In genomic region chr9:95822583-95823431, GRCh38 we compare ENCODE assay signal across 8 cellular contexts.
DNase-seq lines count a peak whose midpoint lies in the region; ATAC-seq lines count a peak whose summit lies in the region.

No MANE protein-coding gene starts in this region.

- DNase-seq in ELF-1 (ENCODE audit: low read depth, low spot score) (peak; percentile 36), adipocyte (ENCODE audit: low read depth) (peak; percentile 74), Kasumi-1 (lab: John Stamatoyannopoulos, UW) (no peak), DMS153 treated with DMSO at 0.1 percent for 48 hours (lab: John Stamatoyannopoulos, UW; ENCODE audit: unreplicated experiment) (no peak)
- peak; percentile 41 for DNase-seq in stimulated activated CD4-positive, alpha-beta T cell treated with anti-CD3 and anti-CD28 coated beads, Interleukin-1b, Interleukin-23, amount 100 ng/mL, for 48 hours
- DNase-seq in central memory CD4-positive, alpha-beta T cell: no peak

- ATAC-seq in GM19468 (IDR thresholded peaks at IDR 0.05; ENCODE audit: extremely low read depth, unreplicated experiment): peak; percentile 69
- peak; percentile 90 for ATAC-seq in HG03460 (IDR thresholded peaks at IDR 0.05; ENCODE audit: unreplicated experiment)

- no peaks in the 10 kb centered on the region for H3K27me3 ChIP-seq in adipocyte (replicated peaks; ENCODE audit: control insufficient read depth, insufficient read depth, low read length)

- no peak overlapping the region for H3K9ac ChIP-seq in adipocyte (ENCODE audit: low read length)

- H3K9me3 ChIP-seq in adipocyte (ENCODE audit: control insufficient read depth, low read length): no peaks in the 10 kb centered on the region

- no peaks in the 10 kb centered on the region for H3K36me3 ChIP-seq in adipocyte (ENCODE audit: control insufficient read depth, insufficient read depth, low read length, severe bottlenecking)

- peaks cover 13% of the 10 kb centered on the region for H3K4me1 ChIP-seq in adipocyte (ENCODE audit: control insufficient read depth, insufficient read depth, low read length)

- H3K4me3 ChIP-seq in adipocyte (ENCODE audit: low read length): no peak overlapping the region

Comparison
In these comparisons a context has a peak if more than half of its experiments do, and no peak if none do; other contexts are left out.
1. DNase-seq: peak in ELF-1 (single experiment), adipocyte (single experiment) and stimulated activated CD4-positive, alpha-beta T cell treated with anti-CD3 and anti-CD28 coated beads, Interleukin-1b, Interleukin-23, amount 100 ng/mL, for 48 hours (single experiment); none in Kasumi-1 (0 of 2), central memory CD4-positive, alpha-beta T cell (single experiment) and DMS153 treated with DMSO at 0.1 percent for 48 hours (single experiment).